In the genomic region with DNA sequence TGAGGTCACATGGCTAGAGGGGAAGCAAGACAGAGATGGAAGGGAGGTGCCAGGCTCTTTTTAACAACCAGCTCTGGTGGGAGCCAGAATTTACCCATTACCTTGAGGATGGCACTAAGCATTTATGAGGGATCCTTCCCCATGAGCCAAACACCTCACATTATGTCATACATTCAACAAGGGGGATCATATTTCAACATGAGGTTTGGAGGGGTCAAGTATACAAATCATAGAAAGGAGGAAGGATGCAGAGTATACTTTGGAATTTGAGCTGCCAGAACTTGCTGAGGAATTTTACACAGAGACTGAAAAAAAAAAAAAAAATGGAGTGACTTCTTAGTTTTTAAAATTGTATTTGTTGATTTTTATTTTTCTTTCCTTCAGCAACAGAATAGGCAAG, we compare ENCODE assay signal across 32 cellular contexts.
A peak's percentile ranks its signal among the peaks of the same experiment; 100 is the strongest.
DNase-seq lines count a peak whose midpoint lies in the region; ATAC-seq, FAIRE-seq and TF ChIP-seq lines count a peak whose summit lies in the region.
"Had no signal": no experiment of that assay in that cellular context is flagged by ENCODE, and none has a peak within 500 bp of the region (broad histone marks: within the 10 kb centered on the region; RNA-seq: fewer than 3 reads in every experiment).

No MANE protein-coding gene starts in this region.

- H3K79me2 ChIP-seq in GM23338 (replicated peaks; ENCODE audit: insufficient read depth) (no peaks in the 10 kb centered on the region), astrocyte (ENCODE audit: insufficient read depth, low read length) (no peaks in the 10 kb centered on the region)

- H2AFZ ChIP-seq in GM23338, result peak overlapping the region; percentile 25; the same call in 1 of the 2 replicates
- H2AFZ ChIP-seq in astrocyte (ENCODE audit: low read depth, low read length), result no peak overlapping the region

- H3K9me3 Mint-ChIP-seq in GM23338 (no peaks in the 10 kb centered on the region), astrocyte (ENCODE audit: unreplicated experiment) (no peaks in the 10 kb centered on the region)

- H4K20me1 ChIP-seq in GM23338 (replicated peaks; ENCODE audit: insufficient read depth) (no peaks in the 10 kb centered on the region; the same call in 1 of the 2 replicates), astrocyte (ENCODE audit: insufficient read depth, low read length) (no peaks in the 10 kb centered on the region)

- H3K9ac ChIP-seq in astrocyte (ENCODE audit: low read length), result no peak overlapping the region

- H3K4me3 ChIP-seq in GM23338 (no peak overlapping the region), astrocyte (ENCODE audit: insufficient read depth, low read depth, low read length) (no peak overlapping the region)
- H3K4me3 ChIP-seq: gastroesophageal sphincter, GM12878, prostate gland, upper lobe of left lung had no signal

- no peak for ATAC-seq in GM23338
- ATAC-seq in left colon, result no peak
- ATAC-seq: activated CD8-positive, alpha-beta T cell treated with anti-CD3 and anti-CD28 coated beads for 36 hours; activated naive CD4-positive, alpha-beta T cell treated with anti-CD3 and anti-CD28 coated beads, Interleukin-2, amount 50 U/mL, for 72 hours; gastroesophageal sphincter; GM12878; naive thymus-derived CD4-positive, alpha-beta T cell; sciatic nerve; stimulated activated memory B cell treated with anti-CD40 and anti-IgM and Interleukin-4, amounts not matched to agents 10 μg/mL and 1 μg/mL and 100 μg/mL, for 72 hours; T-helper 17 cell had no signal

- no peaks in the 10 kb centered on the region for H3F3A ChIP-seq in GM23338 (replicated peaks; ENCODE audit: low read depth)

- H3K36me3 ChIP-seq in GM23338 (ENCODE audit: insufficient read depth) (no peaks in the 10 kb centered on the region), astrocyte (ENCODE audit: insufficient read depth, low read length) (no peaks in the 10 kb centered on the region)
- H3K36me3 ChIP-seq: gastroesophageal sphincter, prostate gland, upper lobe of left lung had no signal

- H3K4me1 ChIP-seq in GM23338 (ENCODE audit: insufficient read depth) (no peaks in the 10 kb centered on the region), astrocyte (ENCODE audit: insufficient read depth, low read length) (no peaks in the 10 kb centered on the region)
- H3K4me1 ChIP-seq: gastroesophageal sphincter, prostate gland, upper lobe of left lung had no signal

- H3K27ac ChIP-seq in GM23338 (ENCODE audit: low read depth), result no peak overlapping the region
- H3K27ac ChIP-seq in astrocyte (ENCODE audit: low read depth, low read length), result no peak overlapping the region
- H3K27ac ChIP-seq: gastroesophageal sphincter, prostate gland, upper lobe of left lung had no signal

- no peaks in the 10 kb centered on the region for H3K4me1 Mint-ChIP-seq in GM23338
- peaks cover 1% of the 10 kb centered on the region for H3K4me1 Mint-ChIP-seq in astrocyte (ENCODE audit: low read depth, unreplicated experiment)
- H3K4me1 Mint-ChIP-seq: H9; naive thymus-derived CD4-positive, alpha-beta T cell; stimulated activated memory B cell treated with anti-CD40 and anti-IgM and Interleukin-4, amounts not matched to agents 10 μg/mL and 1 μg/mL and 100 μg/mL, for 72 hours; T-helper 17 cell had no signal

- DNase-seq in GM23338 (ENCODE audit: low spot score) (no peak), HTR-8/SVneo (ENCODE audit: insufficient read length, low spot score) (peak; percentile 23), astrocyte (ENCODE audit: low read depth) (peak; percentile 5), left kidney (ENCODE audit: low read depth, low spot score) (peak; percentile 71), NCI-H524 (lab: John Stamatoyannopoulos, UW) (no peak), left colon (no peak), NCI-H2196 (lab: John Stamatoyannopoulos, UW; ENCODE audit: unreplicated experiment) (no peak)
- DNase-seq: activated CD4-positive, CD25-positive, alpha-beta regulatory T cell treated with anti-CD3 and anti-CD28 coated beads, Interleukin-2, amount 50 U/mL, for 72 hours; activated CD8-positive, alpha-beta T cell treated with anti-CD3 and anti-CD28 coated beads for 36 hours; aorta; C1 segment of cervical spinal cord; central memory CD4-positive, alpha-beta T cell; H9; KG1; midbrain; naive thymus-derived CD4-positive, alpha-beta T cell; NCI-H1436; NCI-H524 treated with DMSO at 0.1 percent for 48 hours; nucleus accumbens; stimulated activated CD4-positive, alpha-beta T cell treated with anti-CD3 and anti-CD28 coated beads, Interleukin-4, amount 100 ng/mL, for 4 hours; substantia nigra; T-helper 17 cell; upper lobe of left lung had no signal

- FAIRE-seq in HTR-8/SVneo (lab: Jason Lieb, UNC) (peak; percentile 66), astrocyte (lab: Jason Lieb, UNC) (no peak)
- FAIRE-seq: GM12878, islet of Langerhans had no signal

- H3K27ac Mint-ChIP-seq in GM23338 (no peak overlapping the region), astrocyte (ENCODE audit: unreplicated experiment) (no peak overlapping the region)
- H3K27ac Mint-ChIP-seq: activated CD8-positive, alpha-beta T cell treated with anti-CD3 and anti-CD28 coated beads for 36 hours; activated naive CD4-positive, alpha-beta T cell treated with anti-CD3 and anti-CD28 coated beads, Interleukin-2, amount 50 U/mL, for 72 hours; activated T-helper 2 cell treated with anti-CD3 and anti-CD28 coated beads, Interferon-gamma antibody, Interleukin-2, Interleukin-4, amounts not matched to agents 10 μg/mL and 5 μg/mL and 100 μg/mL, durations not matched to agents 14 hours and 24 hours and 36 hours; dendritic cell treated with granulocyte-macrophage colony-stimulating factor and Interleukin-4, amounts not matched to agents 40 ng/mL and 50 ng/mL, for 4 days; H9; naive thymus-derived CD4-positive, alpha-beta T cell; stimulated activated memory B cell treated with anti-CD40 and anti-IgM and Interleukin-4, amounts not matched to agents 10 μg/mL and 1 μg/mL and 100 μg/mL, for 72 hours; T-helper 17 cell had no signal

- TF ChIP-seq CTCF in GM23338 (conservative IDR thresholded peaks at IDR 0.05; ENCODE audit: low read depth in 2 of 2) (no peak), astrocyte (IDR thresholded peaks at IDR 0.05; ENCODE audit: insufficient read depth, low read depth, low read length) (no peak)

- H3K9me3 ChIP-seq in astrocyte (ENCODE audit: insufficient read depth, low read depth, low read length), result peaks cover 2% of the 10 kb centered on the region
- H3K9me3 ChIP-seq: gastroesophageal sphincter, prostate gland, upper lobe of left lung had no signal

- H3K4me2 ChIP-seq in GM23338, result no peak overlapping the region
- H3K4me2 ChIP-seq in astrocyte (ENCODE audit: low read length), result no peak overlapping the region

- intact Hi-C loops in left colon (cut with DNase I, micrococcal nuclease), result no loop called here

- H3K36me3 Mint-ChIP-seq in GM23338 (ENCODE audit: low read depth) (no peaks in the 10 kb centered on the region), astrocyte (ENCODE audit: low read depth, unreplicated experiment) (no peaks in the 10 kb centered on the region)
- H3K36me3 Mint-ChIP-seq: stimulated activated memory B cell treated with anti-CD40 and anti-IgM and Interleukin-4, amounts not matched to agents 10 μg/mL and 1 μg/mL and 100 μg/mL, for 72 hours had no signal

- H3K9me2 ChIP-seq in GM23338 (ENCODE audit: insufficient read depth), result no peaks in the 10 kb centered on the region

- H3K27me3 ChIP-seq in GM23338 (ENCODE audit: insufficient read depth) (no peaks in the 10 kb centered on the region), astrocyte (ENCODE audit: insufficient read depth, low read length) (no peaks in the 10 kb centered on the region)
- H3K27me3 ChIP-seq: gastroesophageal sphincter, upper lobe of left lung had no signal

- H3K4me3 Mint-ChIP-seq in GM23338 (no peak overlapping the region), astrocyte (ENCODE audit: unreplicated experiment) (no peak overlapping the region)
- H3K4me3 Mint-ChIP-seq: activated CD8-positive, alpha-beta T cell treated with anti-CD3 and anti-CD28 coated beads for 36 hours; dendritic cell treated with granulocyte-macrophage colony-stimulating factor and Interleukin-4, amounts not matched to agents 40 ng/mL and 50 ng/mL, for 4 days; H9; naive thymus-derived CD4-positive, alpha-beta T cell; stimulated activated memory B cell treated with anti-CD40 and anti-IgM and Interleukin-4, amounts not matched to agents 10 μg/mL and 1 μg/mL and 100 μg/mL, for 72 hours; T-helper 17 cell had no signal

- H3K27me3 Mint-ChIP-seq in GM23338 (ENCODE audit: insufficient read depth, low read depth, poor library complexity) (no peaks in the 10 kb centered on the region), astrocyte (ENCODE audit: low read depth, unreplicated experiment) (no peaks in the 10 kb centered on the region)
- H3K27me3 Mint-ChIP-seq: activated CD8-positive, alpha-beta T cell treated with anti-CD3 and anti-CD28 coated beads for 36 hours; dendritic cell treated with granulocyte-macrophage colony-stimulating factor and Interleukin-4, amounts not matched to agents 40 ng/mL and 50 ng/mL, for 4 days; naive thymus-derived CD4-positive, alpha-beta T cell; stimulated activated memory B cell treated with anti-CD40 and anti-IgM and Interleukin-4, amounts not matched to agents 10 μg/mL and 1 μg/mL and 100 μg/mL, for 72 hours; T-helper 17 cell had no signal

Comparison
In these comparisons a context has a peak if more than half of its experiments do, and no peak if none do; other contexts are left out.
1. DNase-seq: peak in HTR-8/SVneo (single experiment), astrocyte (single experiment) and left kidney (single experiment); none in GM23338 (single experiment), NCI-H524 (0 of 2), left colon (0 of 2) and NCI-H2196 (single experiment).